ENCODE assay signal across 27 cellular contexts in genomic region chr7:45225560-45226335, GRCh38.
"Had no signal": no experiment of that assay in that cellular context is flagged by ENCODE, and none has a peak within 500 bp of the region (broad histone marks: within the 10 kb centered on the region; RNA-seq: fewer than 3 reads in every experiment).

No MANE protein-coding gene starts in this region.

- H3K4me2 ChIP-seq: smooth muscle cell had no signal

- FAIRE-seq: keratinocyte had no signal

- DNase-seq: activated CD4-positive, alpha-beta T cell treated with anti-CD3 and anti-CD28 coated beads for 4 hours; activated CD4-positive, alpha-beta T cell treated with anti-CD3 and anti-CD28 coated beads, Interleukin-2, amount 50 U/mL, for 4 hours; activated naive CD4-positive, alpha-beta T cell; activated T-cell treated with anti-CD3 and anti-CD28 coated beads for 4 hours; activated T-cell treated with anti-CD3 and anti-CD28 coated beads, Interleukin-2, amount 50 U/mL, for 72 hours; colonic mucosa; effector CD8-positive, alpha-beta T cell; foreskin fibroblast; hippocampal formation; left colon; natural killer cell; ovary; retina; stimulated activated CD4-positive, alpha-beta T cell treated with anti-CD3 and anti-CD28 coated beads, Interleukin-1b, Interleukin-23, amount 100 ng/mL, for 48 hours; stimulated activated CD4-positive, alpha-beta T cell treated with anti-CD3 and anti-CD28 coated beads, Interleukin-4, amount 100 ng/mL, for 4 hours; stimulated activated CD8-positive, alpha-beta memory T cell treated with anti-CD3 and anti-CD28 coated beads, Interleukin-4, amount 100 ng/mL, for 48 hours; uterus had no signal

- H3K9me3 Mint-ChIP-seq: activated naive CD4-positive, alpha-beta T cell treated with anti-CD3 and anti-CD28 coated beads, Interleukin-2, amount 50 U/mL, for 72 hours; activated T-cell treated with anti-CD3 and anti-CD28 coated beads, Interleukin-2, amount 50 U/mL, for 72 hours; central memory CD8-positive, alpha-beta T cell; memory B cell; natural killer cell; stimulated activated memory B cell treated with anti-CD40 and anti-IgM and Interleukin-4, amounts not matched to agents 10 μg/mL and 1 μg/mL and 100 μg/mL, for 72 hours had no signal

- ATAC-seq: activated naive CD4-positive, alpha-beta T cell treated with anti-CD3 and anti-CD28 coated beads, Interleukin-2, amount 50 U/mL, for 72 hours; activated T-cell treated with anti-CD3 and anti-CD28 coated beads, Interleukin-2, amount 50 U/mL, for 72 hours; left colon; stimulated activated memory B cell treated with anti-CD40 and anti-IgM and Interleukin-4, amounts not matched to agents 10 μg/mL and 1 μg/mL and 100 μg/mL, for 72 hours had no signal

- H3K36me3 Mint-ChIP-seq: activated naive CD4-positive, alpha-beta T cell treated with anti-CD3 and anti-CD28 coated beads, Interleukin-2, amount 50 U/mL, for 72 hours; memory B cell; natural killer cell; stimulated activated memory B cell treated with anti-CD40 and anti-IgM and Interleukin-4, amounts not matched to agents 10 μg/mL and 1 μg/mL and 100 μg/mL, for 72 hours had no signal

- H3K4me3 Mint-ChIP-seq: activated T-cell treated with anti-CD3 and anti-CD28 coated beads, Interleukin-2, amount 50 U/mL, for 72 hours; central memory CD8-positive, alpha-beta T cell; memory B cell; natural killer cell; stimulated activated memory B cell treated with anti-CD40 and anti-IgM and Interleukin-4, amounts not matched to agents 10 μg/mL and 1 μg/mL and 100 μg/mL, for 72 hours had no signal

- H3K4me1 Mint-ChIP-seq: central memory CD8-positive, alpha-beta T cell; memory B cell; natural killer cell; stimulated activated memory B cell treated with anti-CD40 and anti-IgM and Interleukin-4, amounts not matched to agents 10 μg/mL and 1 μg/mL and 100 μg/mL, for 72 hours had no signal

- H3K27me3 ChIP-seq: colonic mucosa, ovary, tibial nerve, uterus had no signal

- H3K4me3 ChIP-seq: breast epithelium, colonic mucosa, ovary, prostate gland, smooth muscle cell, tibial nerve, uterus had no signal

- H3K27ac Mint-ChIP-seq: activated T-cell treated with anti-CD3 and anti-CD28 coated beads, Interleukin-2, amount 50 U/mL, for 72 hours; memory B cell; natural killer cell; stimulated activated memory B cell treated with anti-CD40 and anti-IgM and Interleukin-4, amounts not matched to agents 10 μg/mL and 1 μg/mL and 100 μg/mL, for 72 hours had no signal

- H3K9me3 ChIP-seq: breast epithelium, colonic mucosa, ovary, prostate gland, tibial nerve, uterus had no signal

- H3K27ac ChIP-seq: breast epithelium, colonic mucosa, ovary, prostate gland, tibial nerve, uterus, VCaP had no signal

- H3K36me3 ChIP-seq: breast epithelium, colonic mucosa, ovary, prostate gland, tibial nerve, uterus had no signal

- H3K4me1 ChIP-seq: breast epithelium, colonic mucosa, prostate gland, uterus had no signal
